Comparison of ENCODE assay signal across 21 cellular contexts in the genomic region with DNA sequence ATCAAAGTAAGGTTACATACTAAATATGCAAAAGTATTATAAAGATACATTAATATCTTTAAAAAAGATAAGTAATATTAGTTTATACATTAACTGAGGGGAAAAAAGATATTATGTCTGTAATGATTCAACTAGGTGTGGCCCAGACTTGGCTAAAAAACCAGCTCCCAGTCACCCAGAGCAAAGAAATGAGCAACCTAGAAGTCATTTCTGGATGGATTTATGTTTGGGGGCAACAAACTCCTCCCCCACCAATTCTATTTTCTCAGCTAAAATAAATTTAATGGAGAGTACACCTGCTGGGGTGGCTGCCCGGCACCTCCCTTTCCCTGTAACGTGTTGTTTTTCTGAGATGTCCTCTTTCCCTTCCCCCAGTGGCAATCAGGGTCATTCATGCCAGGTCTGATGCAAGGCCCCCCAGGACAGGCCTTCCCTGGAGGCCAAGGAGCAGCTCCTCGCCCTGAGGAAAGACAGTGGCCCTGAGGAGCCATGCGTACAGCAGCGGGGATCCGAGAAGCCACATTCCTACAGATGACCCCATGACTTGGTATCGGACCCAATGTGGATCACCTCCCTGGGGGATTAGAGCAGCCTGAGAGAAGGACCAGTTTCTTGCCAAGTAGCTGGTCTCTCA.
DNase-seq lines count a peak whose midpoint lies in the region; ATAC-seq and TF ChIP-seq lines count a peak whose summit lies in the region.
"Had no signal": no experiment of that assay in that cellular context is flagged by ENCODE, and none has a peak within 500 bp of the region (broad histone marks: within the 10 kb centered on the region; RNA-seq: fewer than 3 reads in every experiment).

No MANE protein-coding gene starts in this region.

- H3K36me3 ChIP-seq in left ventricle myocardium inferior: no peaks in the 10 kb centered on the region
- no peaks in the 10 kb centered on the region for H3K36me3 ChIP-seq in mesenchymal stem cell (ENCODE audit: control insufficient read depth in 1 of 2, insufficient read depth in 2 of 2, low read depth in 1 of 2, low read length in 2 of 2)
- H3K36me3 ChIP-seq in uterus: no peaks in the 10 kb centered on the region
- H3K36me3 ChIP-seq in stomach: no peaks in the 10 kb centered on the region
- H3K36me3 ChIP-seq: gastrocnemius medialis had no signal

- no peak overlapping the region for H4K8ac ChIP-seq in mesenchymal stem cell (ENCODE audit: low read length)

- H2BK120ac ChIP-seq in mesenchymal stem cell (ENCODE audit: low read depth, low read length): no peak overlapping the region

- H3K27ac ChIP-seq in left ventricle myocardium inferior (replicated peaks) (peak overlapping the region; percentile 32), coronary artery (peak overlapping the region in 1 of 2 donors; percentile 60), mesenchymal stem cell (ENCODE audit: low read length, poor library complexity, severe bottlenecking) (no peak overlapping the region), uterus (peak overlapping the region; percentile 9 to 44), stomach (peak overlapping the region in 1 of 5 donors; percentile 3)
- H3K27ac ChIP-seq: C4-2B, psoas muscle had no signal

- no peak overlapping the region for H3K18ac ChIP-seq in mesenchymal stem cell (ENCODE audit: low read depth in 1 of 2, low read length in 2 of 2)

- H3K4me3 ChIP-seq in left ventricle myocardium inferior (no peak overlapping the region), coronary artery (no peak overlapping the region), mesenchymal stem cell (ENCODE audit: insufficient read depth in 1 of 2, low read depth in 1 of 2, low read length in 2 of 2) (no peak overlapping the region), uterus (no peak overlapping the region), stomach (no peak overlapping the region)
- H3K4me3 ChIP-seq: gastrocnemius medialis, psoas muscle had no signal

- H3K14ac ChIP-seq in mesenchymal stem cell (ENCODE audit: low read length in 2 of 2): peak overlapping the region in 1 of 2 experiments; percentile 26

- H3K9me3 ChIP-seq in left ventricle myocardium inferior (replicated peaks) (no peaks in the 10 kb centered on the region), mesenchymal stem cell (ENCODE audit: control insufficient read depth, low read length) (no peaks in the 10 kb centered on the region), uterus (no peaks in the 10 kb centered on the region), stomach (no peaks in the 10 kb centered on the region)
- H3K9me3 ChIP-seq: gastrocnemius medialis, psoas muscle had no signal

- peak overlapping the region; percentile 57 for H2BK15ac ChIP-seq in mesenchymal stem cell (ENCODE audit: low read depth, poor library complexity, severe bottlenecking)

- H3K4me1 ChIP-seq in left ventricle myocardium inferior (peaks cover 78% of the 10 kb centered on the region), mesenchymal stem cell (ENCODE audit: control insufficient read depth, insufficient read depth, low read depth, low read length) (peaks cover 4% of the 10 kb centered on the region), uterus (no peaks in the 10 kb centered on the region), stomach (peaks cover 6 to 61% (median 30%) of the 10 kb centered on the region in 4 donors)
- H3K4me1 ChIP-seq: psoas muscle had no signal

- ATAC-seq in Right ventricle myocardium superior (ENCODE audit: poor library complexity) (no peak), GM21529 (IDR thresholded peaks at IDR 0.05; ENCODE audit: unreplicated experiment) (no peak)
- ATAC-seq: effector memory CD8-positive, alpha-beta T cell; natural killer cell treated with Interleukin-12 subunit alpha and Interleukin-12 subunit beta and Interleukin-15 and Interleukin-18, amount 100 ng/mL, for 72 hours; T-helper 17 cell had no signal

- TF ChIP-seq CTCF in left ventricle myocardium inferior (IDR thresholded peaks at IDR 0.05; ENCODE audit: borderline replicate concordance) (no peak), coronary artery (IDR thresholded peaks at IDR 0.05) (no peak), uterus (IDR thresholded peaks at IDR 0.05) (no peak), stomach (IDR thresholded peaks at IDR 0.05) (no peak)

- H3K23ac ChIP-seq in mesenchymal stem cell (ENCODE audit: low read length in 2 of 2): peak overlapping the region in 1 of 2 experiments; percentile 46

- H3K9ac ChIP-seq in mesenchymal stem cell (ENCODE audit: low read length): peak overlapping the region; percentile 31

- TF ChIP-seq EP300 in stomach (IDR thresholded peaks at IDR 0.05): no peak

- peak overlapping the region in 1 of 2 experiments; percentile 18 for H2BK12ac ChIP-seq in mesenchymal stem cell (ENCODE audit: low read length in 2 of 2)

- H2BK5ac ChIP-seq in mesenchymal stem cell (ENCODE audit: low read depth, low read length, poor library complexity, severe bottlenecking): no peak overlapping the region

- H3K4me2 ChIP-seq in mesenchymal stem cell (ENCODE audit: low read length, poor library complexity, severe bottlenecking): no peak overlapping the region

- no peak for TF ChIP-seq POLR2A in uterus (IDR thresholded peaks at IDR 0.05)
- no peak for TF ChIP-seq POLR2A in stomach (IDR thresholded peaks at IDR 0.05)

- no peak for DNase-seq in left ventricle myocardium inferior
- no peak for DNase-seq in Right ventricle myocardium superior
- peak; percentile 52 for DNase-seq in coronary artery (ENCODE audit: low spot score)
- DNase-seq in mesenchymal stem cell: no peak
- DNase-seq in uterus: no peak
- DNase-seq in NCI-H82 treated with DMSO at 0.1 percent for 48 hours (lab: John Stamatoyannopoulos, UW; ENCODE audit: unreplicated experiment): no peak
- no peak for DNase-seq in stomach
- DNase-seq: activated CD4-positive, CD25-positive, alpha-beta regulatory T cell treated with anti-CD3 and anti-CD28 coated beads, Interleukin-2, amount 50 U/mL, for 72 hours; amniotic stem cell; DND-41; effector memory CD8-positive, alpha-beta T cell; gastrocnemius medialis; NCI-H2029; NCI-H446 treated with DMSO at 0.1 percent for 48 hours; psoas muscle; SIG-M5; stimulated activated CD4-positive, alpha-beta T cell treated with anti-CD3 and anti-CD28 coated beads, Interleukin-12 subunit alpha, Interleukin-12 subunit beta, amount 100 ng/mL, for 4 hours; T-helper 17 cell had no signal

- H2AK5ac ChIP-seq in mesenchymal stem cell (ENCODE audit: low read length, severe bottlenecking): no peak overlapping the region

- no peaks in the 10 kb centered on the region for H3K27me3 ChIP-seq in left ventricle myocardium inferior (ENCODE audit: low read depth)
- no peaks in the 10 kb centered on the region for H3K27me3 ChIP-seq in mesenchymal stem cell (ENCODE audit: control insufficient read depth in 1 of 2, insufficient read depth in 1 of 2, low read length in 2 of 2)
- no peaks in the 10 kb centered on the region for H3K27me3 ChIP-seq in uterus
- no peaks in the 10 kb centered on the region for H3K27me3 ChIP-seq in stomach
- H3K27me3 ChIP-seq: gastrocnemius medialis had no signal

- no peak overlapping the region for H2AFZ ChIP-seq in mesenchymal stem cell (ENCODE audit: low read depth, low read length)

- peaks cover 28% of the 10 kb centered on the region for H3K79me1 ChIP-seq in mesenchymal stem cell (replicated peaks; ENCODE audit: low read length, poor library complexity, severe bottlenecking)

- no peak overlapping the region for H3K4ac ChIP-seq in mesenchymal stem cell (ENCODE audit: low read depth in 1 of 2, low read length in 2 of 2)

- peak overlapping the region; percentile 34 for H4K91ac ChIP-seq in mesenchymal stem cell (ENCODE audit: low read length)

- intact Hi-C loops in left ventricle myocardium inferior (cut with micrococcal nuclease): no loop called here
- intact Hi-C loops in Right ventricle myocardium superior (cut with DNase I): no loop called here
- intact Hi-C loops in uterus (cut with DNase I; ENCODE audit: low total_unique reads): loop anchor here (5.0 kb wide), 1 partner anchor 124 kb away; no protein-coding TSS in a partner anchor
- intact Hi-C loops in stomach (cut with DNase I; ENCODE audit: low total_unique reads): no loop called here

- WGBS in mesenchymal stem cell: 98% methylated on average over 7 of the region's 7 CpGs
- 70 to 91% (median 86%) methylated on average over 7 of the region's 7 CpGs for WGBS in stomach, 5 donors
